8 cellular contexts compared by ENCODE assay signal in genomic region chr6:26194774-26195375, GRCh38.
DNase-seq lines count a peak whose midpoint lies in the region; ATAC-seq, FAIRE-seq and TF ChIP-seq lines count a peak whose summit lies in the region.

No MANE protein-coding gene starts in this region.

- H2BK120ac ChIP-seq in mesenchymal stem cell (ENCODE audit: low read depth, low read length), result no peak overlapping the region

- H3K79me2 ChIP-seq in K562 (ENCODE audit: control insufficient read depth, insufficient read depth, low read length), result peaks cover 96% of the 10 kb centered on the region

- CTCF ChIA-PET in K562 (lab: Yijun Ruan, JAX; ENCODE audit: low intra/inter-chr PET ratio), result interaction anchor here (0.7 kb wide), 1 partner anchor 935 kb away, joined by 3 read pairs; no protein-coding TSS in a partner anchor

- no peak overlapping the region for H3K4ac ChIP-seq in mesenchymal stem cell (ENCODE audit: low read depth in 1 of 2, low read length in 2 of 2)

- peak overlapping the region; percentile 97 for H3K27ac Mint-ChIP-seq in activated naive CD4-positive, alpha-beta T cell treated with anti-CD3 and anti-CD28 coated beads, Interleukin-2, amount 50 U/mL, for 24 hours

- H4K91ac ChIP-seq in mesenchymal stem cell (ENCODE audit: low read length), result no peak overlapping the region

- H2BK12ac ChIP-seq in mesenchymal stem cell (ENCODE audit: low read length in 2 of 2), result no peak overlapping the region

- no peak overlapping the region for H2BK5ac ChIP-seq in mesenchymal stem cell (ENCODE audit: low read depth, low read length, poor library complexity, severe bottlenecking)

- H3K36me3 ChIP-seq in K562 (ENCODE audit: control insufficient read depth, insufficient read depth, low read length) (peaks cover 71% of the 10 kb centered on the region), mesenchymal stem cell (ENCODE audit: control insufficient read depth in 1 of 2, insufficient read depth in 2 of 2, low read depth in 1 of 2, low read length in 2 of 2) (no peaks in the 10 kb centered on the region), upper lobe of right lung (no peaks in the 10 kb centered on the region)

- peaks cover 7 to 19% of the 10 kb centered on the region in 2 experiments for H3K4me1 ChIP-seq in K562 (replicated peaks in 1 of 2; ENCODE audit: control insufficient read depth in 2 of 2, insufficient read depth in 2 of 2, low read length in 2 of 2)
- peaks cover 7% of the 10 kb centered on the region for H3K4me1 ChIP-seq in mesenchymal stem cell (ENCODE audit: control insufficient read depth, insufficient read depth, low read depth, low read length)
- no peaks in the 10 kb centered on the region for H3K4me1 ChIP-seq in upper lobe of right lung

- H3K27me3 Mint-ChIP-seq in activated naive CD4-positive, alpha-beta T cell treated with anti-CD3 and anti-CD28 coated beads, Interleukin-2, amount 50 U/mL, for 24 hours, result no peaks in the 10 kb centered on the region

- H2AK5ac ChIP-seq in mesenchymal stem cell (ENCODE audit: low read length, severe bottlenecking), result no peak overlapping the region

- no peaks in the 10 kb centered on the region for H3K36me3 Mint-ChIP-seq in activated naive CD4-positive, alpha-beta T cell treated with anti-CD3 and anti-CD28 coated beads, Interleukin-2, amount 50 U/mL, for 24 hours

- H3K27me3 ChIP-seq in K562 (ENCODE audit: control insufficient read depth in 2 of 2, insufficient read depth in 2 of 2, low read length in 2 of 2) (no peaks in the 10 kb centered on the region), mesenchymal stem cell (ENCODE audit: control insufficient read depth in 1 of 2, insufficient read depth in 1 of 2, low read length in 2 of 2) (peaks cover 0 to under 1% of the 10 kb centered on the region in 2 experiments), upper lobe of right lung (peaks cover 23% of the 10 kb centered on the region)

- no peak overlapping the region for H3K23ac ChIP-seq in mesenchymal stem cell (ENCODE audit: low read length in 2 of 2)

- H3K9me1 ChIP-seq in K562 (ENCODE audit: control insufficient read depth, insufficient read depth, low read length), result no peaks in the 10 kb centered on the region

- WGBS in K562 (ENCODE audit: insufficient coverage, low coverage, missing lambda C conversion rate), result 3% methylated on average over 9 of the region's 9 CpGs
- WGBS in mesenchymal stem cell, result 30% methylated on average over 5 of the region's 9 CpGs

- TF ChIP-seq POLR2A in K562 (conservative IDR thresholded peaks at IDR 0.05), result no peak

- H4K20me1 ChIP-seq in K562 (replicated peaks; ENCODE audit: control insufficient read depth, insufficient read depth, low read length), result peaks cover 40% of the 10 kb centered on the region

- DNase-seq in activated naive CD4-positive, alpha-beta T cell (lab: John Stamatoyannopoulos, UW), result no peak
- no peak for DNase-seq in K562 (ENCODE audit: extremely low read depth in 1 of 4, low spot score in 3 of 4)
- DNase-seq in mesenchymal stem cell, result no peak
- DNase-seq in upper lobe of right lung, result no peak
- no peak for DNase-seq in NCI-H2081 treated with DMSO at 0.1 percent for 48 hours (lab: John Stamatoyannopoulos, UW)
- no peak for DNase-seq in NOMO-1 treated with DMSO at 0.1 percent for 48 hours (lab: John Stamatoyannopoulos, UW; ENCODE audit: unreplicated experiment)
- DNase-seq in NCI-H82 (lab: John Stamatoyannopoulos, UW), result no peak

- H2BK15ac ChIP-seq in mesenchymal stem cell (ENCODE audit: low read depth, poor library complexity, severe bottlenecking), result no peak overlapping the region

- BruUV-seq in K562 (replicated peaks; lab: Mats Ljungman, UMichigan), result no TSS peak

- TF ChIP-seq EP300 in K562 (IDR thresholded peaks at IDR 0.05; ENCODE audit: low read length), result no peak

- no peak for TF ChIP-seq CTCF in K562 (IDR thresholded peaks at IDR 0.05 in 2 of 3, conservative IDR thresholded peaks at IDR 0.05 in 1 of 3; ENCODE audit: insufficient read depth in 2 of 3, low read depth in 1 of 3, low read length in 3 of 3)
- TF ChIP-seq CTCF in upper lobe of right lung (IDR thresholded peaks at IDR 0.05), result no peak

- H2AFZ ChIP-seq in K562 (ENCODE audit: low read depth, low read length), result no peak overlapping the region
- H2AFZ ChIP-seq in mesenchymal stem cell (ENCODE audit: low read depth, low read length), result no peak overlapping the region

- POLR2A ChIA-PET in K562 (lab: Yijun Ruan, JAX), result interaction anchor here (0.6 to 18.6 kb wide), 24 partner anchors 7 to 951 kb away, joined by 3 to 1095 read pairs (median 22); a partner anchor contains a TSS

- in situ Hi-C loops in K562 (cut with MboI), result loop anchor here (5.0 to 25.0 kb wide), 3 partner anchors 73 to 937 kb away; a partner anchor contains a TSS

- intact Hi-C loops in K562 (cut with micrococcal nuclease), result no loop called here
- intact Hi-C loops in upper lobe of right lung (cut with DNase I), result no loop called here

- H3K4me2 ChIP-seq in K562 (ENCODE audit: insufficient read depth, low read length) (peak overlapping the region; percentile 97), mesenchymal stem cell (ENCODE audit: low read length, poor library complexity, severe bottlenecking) (peak overlapping the region; percentile 70)

- H4K8ac ChIP-seq in mesenchymal stem cell (ENCODE audit: low read length), result no peak overlapping the region

- no peaks in the 10 kb centered on the region for H3K9me3 Mint-ChIP-seq in activated naive CD4-positive, alpha-beta T cell treated with anti-CD3 and anti-CD28 coated beads, Interleukin-2, amount 50 U/mL, for 24 hours

- H3K18ac ChIP-seq in mesenchymal stem cell (ENCODE audit: low read depth in 1 of 2, low read length in 2 of 2), result no peak overlapping the region

- no peak for TF ChIP-seq RAD21 in K562 (CRISPR knock-in tag; conservative IDR thresholded peaks at IDR 0.05 in 1 of 2, IDR thresholded peaks at IDR 0.05 in 1 of 2)

- H3K9me3 ChIP-seq in K562 (replicated peaks; ENCODE audit: control insufficient read depth, insufficient read depth, low read depth, low read length) (no peaks in the 10 kb centered on the region), mesenchymal stem cell (ENCODE audit: control insufficient read depth, low read length) (no peaks in the 10 kb centered on the region), upper lobe of right lung (no peaks in the 10 kb centered on the region)

- peaks cover 5% of the 10 kb centered on the region for H3K79me1 ChIP-seq in mesenchymal stem cell (replicated peaks; ENCODE audit: low read length, poor library complexity, severe bottlenecking)

- no peak for ATAC-seq in K562
- ATAC-seq in upper lobe of right lung, result no peak

- H3K4me1 Mint-ChIP-seq in activated naive CD4-positive, alpha-beta T cell treated with anti-CD3 and anti-CD28 coated beads, Interleukin-2, amount 50 U/mL, for 24 hours, result peaks cover 44% of the 10 kb centered on the region

- peak overlapping the region; percentile 86 for H3K4me3 ChIP-seq in K562
- H3K4me3 ChIP-seq in mesenchymal stem cell (ENCODE audit: insufficient read depth in 1 of 2, low read depth in 1 of 2, low read length in 2 of 2), result peak overlapping the region in 1 of 2 experiments; percentile 82
- H3K4me3 ChIP-seq in upper lobe of right lung, result peak overlapping the region; percentile 69

- H3K27ac ChIP-seq in K562 (ENCODE audit: extremely low read depth, low read depth, low read length) (peak overlapping the region; percentile 99), mesenchymal stem cell (ENCODE audit: low read length, poor library complexity, severe bottlenecking) (peak overlapping the region; percentile 24), upper lobe of right lung (peak overlapping the region; percentile 79)

- FAIRE-seq in K562 (lab: Jason Lieb, UNC), result no peak

- H3K4me3 Mint-ChIP-seq in activated naive CD4-positive, alpha-beta T cell treated with anti-CD3 and anti-CD28 coated beads, Interleukin-2, amount 50 U/mL, for 24 hours, result peak overlapping the region; percentile 92

- no peak overlapping the region for H3K14ac ChIP-seq in mesenchymal stem cell (ENCODE audit: low read length in 2 of 2)

- H3K9ac ChIP-seq in K562 (ENCODE audit: insufficient read depth in 1 of 2, low read depth in 2 of 2, low read length in 2 of 2), result peak overlapping the region; percentile 88 to 99
- H3K9ac ChIP-seq in mesenchymal stem cell (ENCODE audit: low read length), result peak overlapping the region; percentile 92

TF ChIP-seq in K562, 482 proteins besides CTCF, POLR2A, EP300 and RAD21 (continues in another document):
- TF ChIP-seq ETS1 (conservative IDR thresholded peaks at IDR 0.05; ENCODE audit: control insufficient read depth, low read depth, low read length) (0 out of 2 replicates have a peak, but pooled peaks have one; percentile 4), ELF2 (CRISPR knock-in tag; IDR thresholded peaks at IDR 0.05) (0 out of 2 replicates have a peak, but pooled peaks have one; percentile 16), ZBTB33 (CRISPR knock-in tag; IDR thresholded peaks at IDR 0.05) (no peak), KAT7 (CRISPR knock-in tag; IDR thresholded peaks at IDR 0.05; ENCODE audit: borderline replicate concordance) (no peak; the same call in 1 of the 2 replicates)

Comparison
In these comparisons a context has a peak if more than half of its experiments do, and no peak if none do; other contexts are left out.
1. H3K27ac ChIP-seq: peak in every context shown above with its lines; median percentile 99 in K562; 79 in upper lobe of right lung; 24 in mesenchymal stem cell.